19 cellular contexts compared by ENCODE assay signal in the genomic region with DNA sequence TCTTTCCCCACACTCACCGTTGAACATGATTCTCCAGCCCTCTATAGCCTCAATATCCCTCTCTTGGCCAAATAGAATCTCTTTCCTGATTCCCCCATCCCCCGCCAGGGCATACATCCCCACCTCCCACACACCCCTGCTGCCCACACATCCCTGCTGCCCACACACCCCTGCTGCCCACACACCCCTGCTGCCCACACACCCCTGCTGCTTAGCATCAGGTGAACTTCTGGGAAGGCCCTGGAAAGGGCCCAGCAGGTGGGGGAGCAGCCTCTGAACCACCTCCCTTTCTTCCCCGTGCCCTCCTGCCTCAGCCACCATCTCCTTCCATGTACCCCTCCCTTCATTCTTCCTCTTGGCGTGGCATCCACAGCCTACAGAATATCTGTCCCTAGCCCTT. TPM values are rescaled to one million over a fixed set of nuclear protein-coding genes. Genes with fewer than 3 reads are reported as not detected.
DNase-seq lines count a peak whose midpoint lies in the region; ATAC-seq and TF ChIP-seq lines count a peak whose summit lies in the region.
"Had no signal": no experiment of that assay in that cellular context is flagged by ENCODE, and none has a peak within 500 bp of the region (broad histone marks: within the 10 kb centered on the region; RNA-seq: fewer than 3 reads in every experiment).

No MANE protein-coding gene starts in this region.

- intact Hi-C loops in PC-9 (cut with micrococcal nuclease; ENCODE audit: unreplicated experiment) (loop anchor here (1.0 to 10.0 kb wide), 4 partner anchors 63 to 632 kb away; no protein-coding TSS in a partner anchor), esophagus squamous epithelium (cut with DNase I) (loop anchor here (2.0 to 10.0 kb wide), 2 partner anchors 122 to 188 kb away; no protein-coding TSS in a partner anchor), heart left ventricle (cut with DNase I) (loop anchor here in 8 of 10 donors (1.0 to 5.0 kb wide), 8 partner anchors 187 to 434 kb away; no protein-coding TSS in a partner anchor), ovary (cut with DNase I) (loop anchor here in 3 of 4 donors (2.0 to 10.0 kb wide), 5 partner anchors 184 to 432 kb away; no protein-coding TSS in a partner anchor), psoas muscle (cut with DNase I) (loop anchor here in 1 of 2 donors (5.0 kb wide), 1 partner anchor 429 kb away; no protein-coding TSS in a partner anchor)

- H4K20me1 ChIP-seq in PC-9 (ENCODE audit: insufficient read depth) = no peaks in the 10 kb centered on the region

- no peaks in the 10 kb centered on the region for H3K9me2 ChIP-seq in PC-9 (ENCODE audit: insufficient read depth)

- CTCF ChIA-PET in PC-9 (lab: Charles Lee) = interaction anchor here (0.7 to 1.9 kb wide), 4 partner anchors 77 to 132 kb away, joined by 3 to 13 read pairs (median 7); no protein-coding TSS in a partner anchor

- ATAC-seq in HG02588 (IDR thresholded peaks at IDR 0.05; ENCODE audit: unreplicated experiment) (peak; percentile 12), heart left ventricle (no peak), GM21619 (IDR thresholded peaks at IDR 0.05; ENCODE audit: unreplicated experiment) (no peak), psoas muscle (no peak)
- ATAC-seq: activated CD4-positive, alpha-beta T cell treated with anti-CD3 and anti-CD28 coated beads for 36 hours; natural killer cell treated with Interleukin-12 subunit alpha and Interleukin-12 subunit beta and Interleukin-15 and Interleukin-18, amount 100 ng/mL, for 72 hours had no signal

- WGBS in esophagus squamous epithelium, 2 donors = 70 to 78% methylated on average over 4 of the region's 4 CpGs
- 67% methylated on average over 4 of the region's 4 CpGs for WGBS in suprapubic skin
- WGBS in heart left ventricle, 4 donors = 76 to 86% (median 81%) methylated on average over 4 of the region's 4 CpGs
- 70 to 80% (median 77%) methylated on average over 4 of the region's 4 CpGs for WGBS in ovary, 3 donors
- WGBS in psoas muscle, 3 donors = 83 to 92% (median 91%) methylated on average over 4 of the region's 4 CpGs

- no peaks in the 10 kb centered on the region for H3K36me3 ChIP-seq in PC-9 (ENCODE audit: low read depth)
- no peaks in the 10 kb centered on the region for H3K36me3 ChIP-seq in esophagus squamous epithelium
- no peaks in the 10 kb centered on the region for H3K36me3 ChIP-seq in suprapubic skin
- H3K36me3 ChIP-seq in heart left ventricle = no peaks in the 10 kb centered on the region
- H3K36me3 ChIP-seq in ovary = no peaks in the 10 kb centered on the region
- no peaks in the 10 kb centered on the region for H3K36me3 ChIP-seq in psoas muscle (ENCODE audit: insufficient read depth in 1 of 2, low read depth in 1 of 2)
- H3K36me3 ChIP-seq: adrenal gland had no signal

- H3K9me3 ChIP-seq in PC-9 (ENCODE audit: insufficient read depth, low read depth) (no peaks in the 10 kb centered on the region), esophagus squamous epithelium (no peaks in the 10 kb centered on the region), suprapubic skin (no peaks in the 10 kb centered on the region), heart left ventricle (no peaks in the 10 kb centered on the region), ovary (no peaks in the 10 kb centered on the region), psoas muscle (no peaks in the 10 kb centered on the region)
- H3K9me3 ChIP-seq: adrenal gland had no signal

- peak overlapping the region; percentile 76 for H3K27ac ChIP-seq in PC-9
- H3K27ac ChIP-seq in esophagus squamous epithelium = peak overlapping the region; percentile 68 to 91 (median 80)
- peak overlapping the region; percentile 34 for H3K27ac ChIP-seq in suprapubic skin
- H3K27ac ChIP-seq in heart left ventricle = no peak overlapping the region
- no peak overlapping the region for H3K27ac ChIP-seq in ovary
- H3K27ac ChIP-seq in psoas muscle = no peak overlapping the region
- H3K27ac ChIP-seq: adrenal gland had no signal

- BruUV-seq in PC-9 (replicated peaks; lab: Mats Ljungman, UMichigan) = no TSS peak

- no peak overlapping the region for H2AFZ ChIP-seq in PC-9

- no peaks in the 10 kb centered on the region for H3K79me2 ChIP-seq in PC-9 (ENCODE audit: low read depth)

- peaks cover 25% of the 10 kb centered on the region for H3F3A ChIP-seq in PC-9 (ENCODE audit: insufficient read depth, low read depth)

- peak overlapping the region; percentile 56 for H3K4me2 ChIP-seq in PC-9

- H3K27me3 ChIP-seq in PC-9 (ENCODE audit: insufficient read depth, low read depth) = no peaks in the 10 kb centered on the region
- H3K27me3 ChIP-seq in esophagus squamous epithelium = peaks cover 0 to 7% (median 0%) of the 10 kb centered on the region in 4 donors
- H3K27me3 ChIP-seq in suprapubic skin = no peaks in the 10 kb centered on the region
- H3K27me3 ChIP-seq in heart left ventricle = no peaks in the 10 kb centered on the region
- H3K27me3 ChIP-seq in ovary = no peaks in the 10 kb centered on the region
- H3K27me3 ChIP-seq in psoas muscle (ENCODE audit: insufficient read depth in 3 of 3, low read length in 2 of 3) = peaks cover 0 to 11% (median 0%) of the 10 kb centered on the region in 3 donors
- H3K27me3 ChIP-seq: adrenal gland had no signal

- DNase-seq in PC-9 (no peak), esophagus squamous epithelium (lab: John Stamatoyannopoulos, UW) (no peak), suprapubic skin (ENCODE audit: low spot score in 2 of 2) (no peak), heart left ventricle (no peak), ovary (no peak), psoas muscle (no peak)
- DNase-seq: activated naive CD4-positive, alpha-beta T cell; activated T-cell treated with anti-CD3 and anti-CD28 coated beads, Interleukin-2, amount 50 U/mL, for 4 hours; adrenal gland; DMS 273 treated with DMSO at 0.1 percent for 48 hours; effector memory CD4-positive, alpha-beta T cell; IMR-90; NCI-H146; NCI-H774; T-helper 1 cell had no signal

- no peak for TF ChIP-seq CTCF in PC-9 (conservative IDR thresholded peaks at IDR 0.05)
- TF ChIP-seq CTCF in esophagus squamous epithelium (IDR thresholded peaks at IDR 0.05) = no peak
- TF ChIP-seq CTCF in suprapubic skin (IDR thresholded peaks at IDR 0.05) = no peak
- TF ChIP-seq CTCF in heart left ventricle (IDR thresholded peaks at IDR 0.05) = no peak
- TF ChIP-seq CTCF in ovary (IDR thresholded peaks at IDR 0.05) = no peak
- TF ChIP-seq CTCF in psoas muscle (IDR thresholded peaks at IDR 0.05) = no peak

- TF ChIP-seq EP300 in suprapubic skin (IDR thresholded peaks at IDR 0.05) (no peak), ovary (IDR thresholded peaks at IDR 0.05) (no peak)

- no peak for TF ChIP-seq POLR2A in esophagus squamous epithelium (IDR thresholded peaks at IDR 0.05)
- no peak for TF ChIP-seq POLR2A in suprapubic skin (IDR thresholded peaks at IDR 0.05)
- no peak for TF ChIP-seq POLR2A in heart left ventricle (IDR thresholded peaks at IDR 0.05)
- no peak for TF ChIP-seq POLR2A in ovary (IDR thresholded peaks at IDR 0.05)

- POLR2A ChIA-PET in PC-9 (lab: Charles Lee; ENCODE audit: unreplicated experiment) = interaction anchor here (0.6 kb wide), 1 partner anchor 431 kb away, joined by 11 read pairs; no protein-coding TSS in a partner anchor

- H3K4me3 ChIP-seq in PC-9 (no peak overlapping the region; the same call in 1 of the 2 replicates), esophagus squamous epithelium (no peak overlapping the region), suprapubic skin (no peak overlapping the region), heart left ventricle (no peak overlapping the region), ovary (no peak overlapping the region), psoas muscle (no peak overlapping the region)
- H3K4me3 ChIP-seq: adrenal gland had no signal

- peaks cover 27% of the 10 kb centered on the region for H3K4me1 ChIP-seq in PC-9 (replicated peaks; ENCODE audit: insufficient read depth)
- peaks cover 21 to 64% (median 34%) of the 10 kb centered on the region in 3 donors for H3K4me1 ChIP-seq in esophagus squamous epithelium
- H3K4me1 ChIP-seq in suprapubic skin = peaks cover 50% of the 10 kb centered on the region
- H3K4me1 ChIP-seq in heart left ventricle = peaks cover 0 to 12% (median 0%) of the 10 kb centered on the region in 12 donors
- no peaks in the 10 kb centered on the region for H3K4me1 ChIP-seq in ovary (ENCODE audit: insufficient read depth)
- H3K4me1 ChIP-seq in psoas muscle = no peaks in the 10 kb centered on the region
- H3K4me1 ChIP-seq: adrenal gland had no signal

RNA-seq across cellular contexts. Expression of a gene that starts 15.9 kb away (rescaled TPM):
- total RNA-seq in PC-9 (2021) (5.5 and 8.1 TPM in 2 replicates), esophagus squamous epithelium (1 to 10 TPM; 2.5 to 4.6 (median 3.5) TPM), suprapubic skin (10 to 100 TPM; 11.7 to 16.1 (median 14.0) TPM), heart left ventricle (1 to 10 TPM; 1.9 to 3.4 (median 2.7) TPM), ovary (1 to 10 TPM; 1.1 to 2.8 (median 2.0) TPM), psoas muscle (1 to 10 TPM; 1.1 to 3.9 (median 2.1) TPM)
- polyA plus RNA-seq in heart left ventricle (1 to 10 TPM in 1 of 2 donors, under 1 TPM in 1; 0.99 to 1.5 TPM), ovary (under 1 TPM; 0.40 to 0.42 TPM), psoas muscle (1 to 10 TPM in 2 of 3 donors, under 1 TPM in 1; 0.05 to 2.0 (median 1.9) TPM)
- total RNA-seq: IMR-90 had no signal
- polyA plus RNA-seq: IMR-90 had no signal

Comparison
In these comparisons a context has a peak if more than half of its experiments do, and no peak if none do; other contexts are left out.
1. H3K27ac ChIP-seq: peak in PC-9 (single experiment), esophagus squamous epithelium (4 of 4) and suprapubic skin (single experiment); none in heart left ventricle (0 of 12), ovary (0 of 2) and psoas muscle (single experiment).